Comparison of ENCODE assay signal across 2 cellular contexts in the genomic region with DNA sequence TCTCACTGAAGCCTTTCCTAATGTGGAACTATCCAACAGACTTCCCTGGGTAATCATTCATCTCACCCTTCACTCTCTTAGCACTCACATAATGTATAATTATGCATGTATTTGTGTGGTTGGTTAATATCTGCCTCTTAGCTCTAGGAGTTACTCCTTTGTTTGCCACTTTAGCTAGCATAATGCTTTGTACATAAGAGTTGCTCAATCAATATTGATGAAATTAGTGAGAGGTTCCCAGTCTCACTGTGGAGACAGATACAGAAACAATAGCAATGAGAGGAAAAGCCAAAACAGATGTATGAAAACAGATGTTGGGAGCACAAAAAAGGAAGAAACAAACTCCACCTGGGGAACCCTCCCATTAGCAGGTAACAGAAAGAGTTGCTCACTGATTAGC.
TF ChIP-seq lines count a peak whose summit lies in the region.

No MANE protein-coding gene starts in this region.

TF ChIP-seq in liver, 16 proteins besides CTCF, POLR2A, EP300 and RAD21 (continued from another document):
- TF ChIP-seq REST (IDR thresholded peaks at IDR 0.05): no peak
TF ChIP-seq in liver: peak in this region for 1.

TF ChIP-seq in HepG2, 621 proteins besides CTCF, POLR2A, EP300 and RAD21 (continued from another document):
- no peak for TF ChIP-seq ZUFSP (CRISPR knock-in tag; IDR thresholded peaks at IDR 0.05; ENCODE audit: borderline replicate concordance)
- TF ChIP-seq KLF12 (CRISPR knock-in tag; IDR thresholded peaks at IDR 0.05; ENCODE audit: borderline replicate concordance): no peak
- TF ChIP-seq NFE2L1 (CRISPR knock-in tag; IDR thresholded peaks at IDR 0.05; ENCODE audit: borderline replicate concordance): no peak
- no peak for TF ChIP-seq ATRX (CRISPR knock-in tag; IDR thresholded peaks at IDR 0.05; ENCODE audit: borderline replicate concordance)
- TF ChIP-seq SMYD3 (CRISPR knock-in tag; IDR thresholded peaks at IDR 0.05): no peak
- TF ChIP-seq NRL (CRISPR knock-in tag; IDR thresholded peaks at IDR 0.05; ENCODE audit: borderline replicate concordance): no peak
- no peak for TF ChIP-seq ZNF580 (CRISPR knock-in tag; IDR thresholded peaks at IDR 0.05; ENCODE audit: borderline replicate concordance, low read depth)
- no peak for TF ChIP-seq FOXJ3 (CRISPR knock-in tag; IDR thresholded peaks at IDR 0.05; ENCODE audit: borderline replicate concordance)
- TF ChIP-seq ZBTB33 (CRISPR knock-in tag; IDR thresholded peaks at IDR 0.05): no peak
- no peak for TF ChIP-seq KDM4B (CRISPR knock-in tag; IDR thresholded peaks at IDR 0.05)
- TF ChIP-seq BCL6 (CRISPR knock-in tag; IDR thresholded peaks at IDR 0.05): no peak
